15 cellular contexts compared by ENCODE assay signal in the genomic region with DNA sequence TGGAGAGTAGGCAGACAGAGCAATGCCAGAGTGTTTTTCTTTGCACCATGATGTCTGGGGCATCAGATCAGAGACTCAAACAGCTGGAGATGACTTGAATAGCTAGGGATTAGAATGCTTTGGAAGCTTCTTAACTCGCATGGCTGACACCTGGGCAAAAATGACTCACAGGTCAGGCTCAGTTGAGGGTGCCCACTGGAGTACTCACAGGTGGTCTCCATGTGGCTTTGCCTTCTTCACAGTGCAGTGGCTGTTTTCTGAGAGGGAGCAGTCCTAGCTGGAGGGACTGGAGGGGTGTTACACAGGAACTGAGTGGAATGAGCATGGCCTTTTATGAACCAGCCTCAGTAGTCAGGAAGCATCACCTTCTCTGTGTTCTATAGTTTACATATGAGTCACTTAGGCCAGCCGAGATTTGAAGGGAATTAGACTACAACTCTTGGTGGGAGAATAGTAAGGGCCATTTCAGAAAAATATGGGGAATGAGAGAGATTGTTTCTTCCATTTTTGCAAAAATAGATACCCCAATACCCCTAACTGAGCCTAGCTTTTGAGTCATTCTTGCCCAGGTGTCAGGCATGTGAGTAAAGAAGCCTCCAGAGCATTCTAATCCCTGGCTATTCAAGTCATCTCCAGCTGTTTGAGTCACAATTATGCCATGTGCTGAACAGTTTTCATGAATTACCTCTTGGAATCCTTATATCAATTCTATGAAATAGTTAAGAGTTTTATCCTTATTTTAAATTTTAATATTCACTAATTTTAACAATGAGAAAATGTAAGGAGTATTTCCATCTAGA. TPM values are rescaled to one million over a fixed set of nuclear protein-coding genes. Genes with fewer than 3 reads are reported as not detected.
DNase-seq lines count a peak whose midpoint lies in the region; ATAC-seq and TF ChIP-seq lines count a peak whose summit lies in the region.
"Had no signal": no experiment of that assay in that cellular context is flagged by ENCODE, and none has a peak within 500 bp of the region (broad histone marks: within the 10 kb centered on the region; RNA-seq: fewer than 3 reads in every experiment).

No MANE protein-coding gene starts in this region.

- no peaks in the 10 kb centered on the region for H3K4me1 Mint-ChIP-seq in chondrocyte (ENCODE audit: low read depth)
- H3K4me1 Mint-ChIP-seq: H9, nephron had no signal

- no peaks in the 10 kb centered on the region for H3K36me3 Mint-ChIP-seq in chondrocyte (ENCODE audit: low read depth)

- peaks cover 20% of the 10 kb centered on the region for H3K4me1 ChIP-seq in foreskin keratinocyte
- H3K4me1 ChIP-seq: BE2C, left lung had no signal

- no peaks in the 10 kb centered on the region for H3K9me3 Mint-ChIP-seq in chondrocyte (ENCODE audit: low read depth)
- H3K9me3 Mint-ChIP-seq: H9, nephron had no signal

- no peak overlapping the region for H3K4me3 Mint-ChIP-seq in chondrocyte (ENCODE audit: unreplicated experiment)
- H3K4me3 Mint-ChIP-seq: H9, nephron had no signal

- ATAC-seq in GM21825 (IDR thresholded peaks at IDR 0.05; ENCODE audit: unreplicated experiment) (peak; percentile 27), foreskin keratinocyte (peak; percentile 53)
- ATAC-seq: left lung had no signal

- no peaks in the 10 kb centered on the region for H3K27me3 ChIP-seq in foreskin keratinocyte
- H3K27me3 ChIP-seq: BE2C, left lung had no signal

- H3K27ac Mint-ChIP-seq in chondrocyte (ENCODE audit: unreplicated experiment): no peak overlapping the region
- H3K27ac Mint-ChIP-seq: nephron had no signal

- H3K27ac ChIP-seq in foreskin keratinocyte: peak overlapping the region; percentile 93
- H3K27ac ChIP-seq: left lung had no signal

- TF ChIP-seq CTCF in foreskin keratinocyte (conservative IDR thresholded peaks at IDR 0.05) (no peak), chondrocyte (IDR thresholded peaks at IDR 0.05) (no peak)

- peak; percentile 4 for DNase-seq in GM03348 (ENCODE audit: low spot score)
- peak; percentile 25 for DNase-seq in HPDE6-E6E7 (ENCODE audit: extremely low spot score)
- DNase-seq in foreskin keratinocyte: peak; percentile 65 to 80
- DNase-seq in inferior parietal cortex (ENCODE audit: extremely low spot score): no peak
- no peak for DNase-seq in AG08396 (ENCODE audit: low spot score)
- no peak for DNase-seq in MV-4-11 (lab: John Stamatoyannopoulos, UW)
- no peak for DNase-seq in chondrocyte (ENCODE audit: low spot score)
- DNase-seq: activated CD4-positive, CD25-positive, alpha-beta regulatory T cell treated with anti-CD3 and anti-CD28 coated beads, Interleukin-2, amount 50 U/mL, for 72 hours; BE2C; H9; head of caudate nucleus; left lung; retina had no signal

- H3K27me3 Mint-ChIP-seq in chondrocyte (ENCODE audit: low read depth): no peaks in the 10 kb centered on the region

RNA-seq across cellular contexts. Expression of gene PPP1R1C, which starts 7.1 kb away (rescaled TPM):
- total RNA-seq in foreskin keratinocyte: 7.3 and 8.1 TPM in 2 replicates
- polyA plus RNA-seq in foreskin keratinocyte: 6.9 and 9.2 TPM in 2 replicates
- 0.52 to 2.9 TPM (median 1.2 TPM) in 3 replicates for total RNA-seq in chondrocyte

Comparison
In these comparisons a context has a peak if more than half of its experiments do, and no peak if none do; other contexts are left out.
1. DNase-seq: peak in GM03348 (single experiment), HPDE6-E6E7 (single experiment) and foreskin keratinocyte (2 of 2); none in inferior parietal cortex (single experiment), AG08396 (single experiment), MV-4-11 (single experiment) and chondrocyte (single experiment).